Comparison of ENCODE assay signal across 15 cellular contexts in genomic region chr1:41314781-41315481, GRCh38. TPM values are rescaled to one million over a fixed set of nuclear protein-coding genes. Genes with fewer than 3 reads are reported as not detected.
DNase-seq lines count a peak whose midpoint lies in the region; ATAC-seq and TF ChIP-seq lines count a peak whose summit lies in the region.
"Had no signal": no experiment of that assay in that cellular context is flagged by ENCODE, and none has a peak within 500 bp of the region (broad histone marks: within the 10 kb centered on the region; RNA-seq: fewer than 3 reads in every experiment).

No MANE protein-coding gene starts in this region.

- no peak for TF ChIP-seq CTCF in fibroblast of lung (conservative IDR thresholded peaks at IDR 0.05 in 1 of 2, IDR thresholded peaks at IDR 0.05 in 1 of 2; ENCODE audit: low read depth in 1 of 2, low read length in 2 of 2)
- TF ChIP-seq CTCF in stomach (IDR thresholded peaks at IDR 0.05): no peak

- H3K27ac ChIP-seq in fibroblast of lung (ENCODE audit: insufficient read depth, low read length) (no peak overlapping the region), stomach (peak overlapping the region in 1 of 5 donors; percentile 4)
- H3K27ac ChIP-seq: colonic mucosa, uterus had no signal

- H2AFZ ChIP-seq in fibroblast of lung (ENCODE audit: low read length): no peak overlapping the region

- ATAC-seq in GM18520 (IDR thresholded peaks at IDR 0.05; ENCODE audit: unreplicated experiment): no peak
- ATAC-seq: activated T-cell treated with anti-CD3 and anti-CD28 coated beads, Interleukin-2, amount 50 U/mL, for 72 hours; stimulated activated naive CD8-positive, alpha-beta T cell treated with anti-CD3 and anti-CD28 coated beads, Interleukin-15, amount 100 ng/mL, for 72 hours had no signal

- H3K36me3 ChIP-seq in fibroblast of lung (ENCODE audit: control insufficient read depth, insufficient read depth, low read length) (no peaks in the 10 kb centered on the region), stomach (no peaks in the 10 kb centered on the region)
- H3K36me3 ChIP-seq: colonic mucosa, uterus had no signal

- H3K27me3 ChIP-seq in fibroblast of lung (ENCODE audit: control insufficient read depth, insufficient read depth, low read length) (no peaks in the 10 kb centered on the region), stomach (no peaks in the 10 kb centered on the region)
- H3K27me3 ChIP-seq: colonic mucosa, uterus had no signal

- peak; percentile 38 for DNase-seq in activated CD8-positive, alpha-beta memory T cell treated with anti-CD3 and anti-CD28 coated beads for 24 hours
- no peak for DNase-seq in activated CD8-positive, alpha-beta memory T cell treated with anti-CD3 and anti-CD28 coated beads, Interleukin-2, amount 50 U/mL, for 4 hours
- DNase-seq in NCI-H748 (lab: John Stamatoyannopoulos, UW; ENCODE audit: unreplicated experiment) (peak; percentile 82), fibroblast of lung (ENCODE audit: low read depth in 2 of 2) (peak; percentile 15 to 75), stomach (peak; percentile 9), DMS114 treated with DMSO at 0.1 percent for 48 hours (lab: John Stamatoyannopoulos, UW; ENCODE audit: unreplicated experiment) (no peak), posterior vena cava (ENCODE audit: low spot score) (no peak)
- DNase-seq: activated CD4-positive, alpha-beta T cell treated with anti-CD3 and anti-CD28 coated beads for 48 hours; activated T-cell treated with anti-CD3 and anti-CD28 coated beads, Interleukin-2, amount 50 U/mL, for 72 hours; colonic mucosa; erythroblast; H9; stimulated activated naive CD8-positive, alpha-beta T cell treated with anti-CD3 and anti-CD28 coated beads, Interleukin-15, amount 100 ng/mL, for 72 hours; uterus had no signal

- H3K9me3 ChIP-seq in fibroblast of lung (ENCODE audit: control insufficient read depth, insufficient read depth, low read depth, low read length): no peaks in the 10 kb centered on the region
- no peaks in the 10 kb centered on the region for H3K9me3 ChIP-seq in stomach
- H3K9me3 ChIP-seq: colonic mucosa, uterus had no signal

- H4K20me1 ChIP-seq in fibroblast of lung (ENCODE audit: control insufficient read depth, extremely low read depth, insufficient read depth, low read length): no peaks in the 10 kb centered on the region

- H3K4me3 ChIP-seq in fibroblast of lung (replicated peaks in 1 of 4; ENCODE audit: control extremely low read depth in 1 of 4, insufficient read depth in 1 of 4, low read depth in 3 of 4, low read length in 4 of 4): no peak overlapping the region
- H3K4me3 ChIP-seq in stomach: no peak overlapping the region
- H3K4me3 ChIP-seq: colonic mucosa, uterus had no signal

- H3K9ac ChIP-seq in fibroblast of lung (ENCODE audit: insufficient read depth, low read length): no peak overlapping the region

- H3K4me1 ChIP-seq in fibroblast of lung (ENCODE audit: control insufficient read depth, extremely low read depth, insufficient read depth, low read length) (no peaks in the 10 kb centered on the region), stomach (peaks cover 0 to 26% (median 20%) of the 10 kb centered on the region in 4 donors)
- H3K4me1 ChIP-seq: colonic mucosa, uterus had no signal

- intact Hi-C loops in stomach (cut with DNase I; ENCODE audit: low total_unique reads): loop anchor here (10.0 kb wide), 1 partner anchor 100 kb away; no protein-coding TSS in a partner anchor
- intact Hi-C loops in posterior vena cava (cut with DNase I): no loop called here

- no peak for TF ChIP-seq EP300 in stomach (IDR thresholded peaks at IDR 0.05)

- no peaks in the 10 kb centered on the region for H3K79me2 ChIP-seq in fibroblast of lung (ENCODE audit: control insufficient read depth, insufficient read depth, low read length)

- WGBS in stomach, 5 donors: 50 to 69% (median 64%) methylated on average over 15 of the region's 15 CpGs

- no peak for TF ChIP-seq POLR2A in stomach (IDR thresholded peaks at IDR 0.05)

- no peak overlapping the region for H3K4me2 ChIP-seq in fibroblast of lung (ENCODE audit: extremely low read depth, insufficient read depth, low read length)

RNA-seq across cellular contexts. Expression of gene FOXO6, which starts 46.3 kb away (rescaled TPM):
- total RNA-seq in fibroblast of lung (under 0.01 TPM in 2 replicates), stomach (1 to 10 TPM in 1 of 5 donors, under 1 TPM in 1, not detected in 3; under 0.01 to 1.1 TPM), posterior vena cava (under 1 TPM; 0.62 to 0.83 TPM)
- polyA plus RNA-seq in fibroblast of lung (not detected in 2 replicates), stomach (under 1 TPM in 2 of 3 donors, not detected in 1; 0.37 to 0.83 TPM)
- 0.06 and 0.10 TPM in 2 replicates for polyA plus RNA-seq in fibroblast of lung (2012)
- not detected in 2 replicates for polyA minus RNA-seq in fibroblast of lung (ENCODE audit: low replicate concordance)

Comparison
In these comparisons a context has a peak if more than half of its experiments do, and no peak if none do; other contexts are left out.
1. DNase-seq: peak in activated CD8-positive, alpha-beta memory T cell treated with anti-CD3 and anti-CD28 coated beads for 24 hours (single experiment), NCI-H748 (single experiment), fibroblast of lung (2 of 2) and stomach (single experiment); none in activated CD8-positive, alpha-beta memory T cell treated with anti-CD3 and anti-CD28 coated beads, Interleukin-2, amount 50 U/mL, for 4 hours (single experiment), DMS114 treated with DMSO at 0.1 percent for 48 hours (single experiment) and posterior vena cava (single experiment).